In genomic region chr7:99142727-99143521, GRCh38 we compare ENCODE assay signal across 8 cellular contexts.
DNase-seq lines count a peak whose midpoint lies in the region; ATAC-seq and TF ChIP-seq lines count a peak whose summit lies in the region.

No MANE protein-coding gene starts in this region.

- H3K36me3 Mint-ChIP-seq in nephron (ENCODE audit: low read depth) = no peaks in the 10 kb centered on the region

- H3K27me3 ChIP-seq in RWPE2 (ENCODE audit: insufficient read depth, poor library complexity, severe bottlenecking) = no peaks in the 10 kb centered on the region

- DNase-seq in GM12864 (ENCODE audit: low read depth) (peak; percentile 45), Kasumi-1 (lab: John Stamatoyannopoulos, UW) (peak; percentile 77 to 82), RWPE2 (ENCODE audit: low spot score) (peak; percentile 99), foreskin fibroblast (peak; percentile 88 to 94)
- peak; percentile 95 for DNase-seq in activated effector memory CD4-positive, alpha-beta T cell treated with anti-CD3 and anti-CD28 coated beads, Interleukin-2, amount 50 U/mL, for 16 hours
- DNase-seq in stimulated activated naive CD4-positive, alpha-beta T cell (lab: John Stamatoyannopoulos, UW) = peak; percentile 74 to 93 (median 86)

- ATAC-seq in RWPE2 (ENCODE audit: low read depth) = peak; percentile 67
- no peak for ATAC-seq in GM18520 (IDR thresholded peaks at IDR 0.05; ENCODE audit: unreplicated experiment)

- no peaks in the 10 kb centered on the region for H3K9me3 Mint-ChIP-seq in nephron

- H3K4me3 ChIP-seq in GM12864 (ENCODE audit: low read depth, low read length) (peak overlapping the region; percentile 65), RWPE2 (ENCODE audit: severe bottlenecking) (peak overlapping the region; percentile 100), foreskin fibroblast (ENCODE audit: low read depth in 1 of 2, low read length in 2 of 2) (peak overlapping the region; percentile 58 to 70)

- no peak for TF ChIP-seq CTCF in GM12864 (IDR thresholded peaks at IDR 0.05; ENCODE audit: low read depth, low read length, missing control alignments)
- TF ChIP-seq CTCF in RWPE2 (IDR thresholded peaks at IDR 0.05; ENCODE audit: poor library complexity, severe bottlenecking) = no peak
- no peak for TF ChIP-seq CTCF in foreskin fibroblast (IDR thresholded peaks at IDR 0.05; ENCODE audit: low read depth, low read length)
- TF ChIP-seq CTCF in nephron (IDR thresholded peaks at IDR 0.05; ENCODE audit: unreplicated experiment in 3 of 3) = no peak

- peak overlapping the region; percentile 86 to 92 (median 88) for H3K4me3 Mint-ChIP-seq in nephron

- peak overlapping the region; percentile 96 to 98 (median 97) for H3K27ac Mint-ChIP-seq in nephron

- peaks cover 50% of the 10 kb centered on the region for H3K4me1 Mint-ChIP-seq in nephron

- H3K9me3 ChIP-seq in RWPE2 (ENCODE audit: severe bottlenecking) = no peaks in the 10 kb centered on the region

- no peaks in the 10 kb centered on the region for H3K36me3 ChIP-seq in RWPE2 (ENCODE audit: low read depth)

- H3K27ac ChIP-seq in RWPE2 (ENCODE audit: poor library complexity, severe bottlenecking) = peak overlapping the region; percentile 91

- H3K4me1 ChIP-seq in RWPE2 (ENCODE audit: insufficient read depth, poor library complexity, severe bottlenecking) = peaks cover 25% of the 10 kb centered on the region

- no peaks in the 10 kb centered on the region for H3K27me3 Mint-ChIP-seq in nephron (ENCODE audit: low read depth)

Comparison
In these comparisons a context has a peak if more than half of its experiments do, and no peak if none do; other contexts are left out.
1. DNase-seq: peak in every context shown above with its lines; median percentile 99 in RWPE2; 95 in activated effector memory CD4-positive, alpha-beta T cell treated with anti-CD3 and anti-CD28 coated beads, Interleukin-2, amount 50 U/mL, for 16 hours; 91 in foreskin fibroblast; 86 in stimulated activated naive CD4-positive, alpha-beta T cell; 80 in Kasumi-1; 45 in GM12864.